In the genomic region with DNA sequence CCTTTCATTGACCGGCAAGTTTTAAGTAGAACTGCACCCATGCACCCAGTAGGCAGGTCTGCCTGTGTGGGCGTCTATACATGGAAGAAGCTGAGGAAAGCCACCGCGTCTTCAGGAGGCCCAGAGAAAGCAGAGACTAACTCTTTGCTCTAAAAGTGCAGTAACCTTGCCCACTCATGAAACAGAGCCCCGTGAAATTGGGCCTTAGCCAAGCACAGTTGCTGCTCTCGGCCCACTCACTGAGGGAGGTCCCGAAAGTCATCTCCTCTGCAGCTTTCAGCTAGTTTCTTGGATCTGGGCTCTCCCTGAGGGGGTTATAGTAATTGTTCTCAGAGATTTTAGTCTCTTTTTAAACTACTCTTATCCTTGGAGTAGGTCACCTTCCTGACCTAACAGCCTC, we compare ENCODE assay signal across 20 cellular contexts.
"Had no signal": no experiment of that assay in that cellular context is flagged by ENCODE, and none has a peak within 500 bp of the region (broad histone marks: within the 10 kb centered on the region; RNA-seq: fewer than 3 reads in every experiment).

No MANE protein-coding gene starts in this region.

- H3K27me3 Mint-ChIP-seq: dendritic cell treated with granulocyte-macrophage colony-stimulating factor and Interleukin-4, amounts not matched to agents 40 ng/mL and 50 ng/mL, for 4 days; naive thymus-derived CD4-positive, alpha-beta T cell had no signal

- DNase-seq: foreskin melanocyte; hippocampal formation; left colon; left ventricle myocardium superior; naive thymus-derived CD4-positive, alpha-beta T cell; nephron progenitor cell; posterior cingulate gyrus; sigmoid colon; small intestine; stimulated activated CD4-positive, alpha-beta T cell treated with anti-CD3 and anti-CD28 coated beads, Interleukin-12 subunit alpha, Interleukin-12 subunit beta, amount 100 ng/mL, for 4 hours; stimulated activated CD4-positive, alpha-beta T cell treated with anti-CD3 and anti-CD28 coated beads, Interleukin-2, amount 100 ng/mL, for 48 hours; stimulated activated CD8-positive, alpha-beta memory T cell treated with anti-CD3 and anti-CD28 coated beads, Interleukin-4, amount 100 ng/mL, for 48 hours; stimulated activated naive CD8-positive, alpha-beta T cell treated with anti-CD3 and anti-CD28 coated beads, Interleukin-15, Interleukin-2, amounts not matched to agents 100 U/mL and 50 U/mL, for 24 hours; upper lobe of right lung had no signal

- H3K4me3 ChIP-seq: lung, sigmoid colon, tibial nerve, upper lobe of right lung, vagina had no signal

- H3K36me3 ChIP-seq: neutrophil had no signal

- H3K27me3 ChIP-seq: neutrophil, sigmoid colon, tibial nerve, upper lobe of right lung, vagina had no signal

- H3K27ac ChIP-seq: neutrophil, sigmoid colon, upper lobe of right lung, vagina had no signal

- H3K27ac Mint-ChIP-seq: dendritic cell treated with granulocyte-macrophage colony-stimulating factor and Interleukin-4, amounts not matched to agents 40 ng/mL and 50 ng/mL, for 4 days; stimulated activated effector memory CD8-positive, alpha-beta T cell treated with anti-CD3 and anti-CD28 coated beads, Interleukin-12 subunit alpha, Interleukin-12 subunit beta, amount 100 ng/mL, for 72 hours had no signal

- ATAC-seq: left colon; left ventricle myocardium superior; naive thymus-derived CD4-positive, alpha-beta T cell; upper lobe of right lung had no signal

- H3K9me3 Mint-ChIP-seq: dendritic cell treated with granulocyte-macrophage colony-stimulating factor and Interleukin-4, amounts not matched to agents 40 ng/mL and 50 ng/mL, for 4 days; naive thymus-derived CD4-positive, alpha-beta T cell; nephron progenitor cell; stimulated activated effector memory CD8-positive, alpha-beta T cell treated with anti-CD3 and anti-CD28 coated beads, Interleukin-12 subunit alpha, Interleukin-12 subunit beta, amount 100 ng/mL, for 72 hours had no signal

- H3K4me3 Mint-ChIP-seq: dendritic cell treated with granulocyte-macrophage colony-stimulating factor and Interleukin-4, amounts not matched to agents 40 ng/mL and 50 ng/mL, for 4 days; naive thymus-derived CD4-positive, alpha-beta T cell; nephron progenitor cell had no signal

- H3K9me3 ChIP-seq: neutrophil, sigmoid colon, upper lobe of right lung, vagina had no signal

- H3K4me1 ChIP-seq: upper lobe of right lung, vagina had no signal
